27 cellular contexts compared by ENCODE assay signal in genomic region chr12:21583587-21583986, GRCh38. TPM values are rescaled to one million over a fixed set of nuclear protein-coding genes. Genes with fewer than 3 reads are reported as not detected.
"Had no signal": no experiment of that assay in that cellular context is flagged by ENCODE, and none has a peak within 500 bp of the region (broad histone marks: within the 10 kb centered on the region; RNA-seq: fewer than 3 reads in every experiment).

No MANE protein-coding gene starts in this region.

- ATAC-seq: activated T-cell treated with anti-CD3 and anti-CD28 coated beads, Interleukin-2, amount 50 U/mL, for 4 hours; Panc1; Right ventricle myocardium inferior; T-cell had no signal

- FAIRE-seq: astrocyte, colon, TTC549 had no signal

- DNase-seq: activated CD4-positive, alpha-beta memory T cell treated with anti-CD3 and anti-CD28 coated beads for 36 hours; activated CD4-positive, alpha-beta T cell treated with anti-CD3 and anti-CD28 coated beads, Interleukin-2, amount 10 ng/mL, durations not matched to agents 7 days and 5 days; activated CD4-positive, CD25-positive, alpha-beta regulatory T cell; activated CD8-positive, alpha-beta memory T cell treated with anti-CD3 and anti-CD28 coated beads for 24 hours; activated gamma-delta T cell; activated naive CD4-positive, alpha-beta T cell treated with anti-CD3 and anti-CD28 coated beads for 36 hours; activated T-cell treated with anti-CD3 and anti-CD28 coated beads, Interleukin-2, amount 50 U/mL, for 4 hours; amygdala; NCI-H1048; NCI-H1930; NCI-H2171; NCI-H2227 treated with DMSO at 0.1 percent for 48 hours; NCI-H510A; NCI-H526 treated with DMSO at 0.1 percent for 48 hours; NCI-H82; RPMI8226; T-cell; T-helper 2 cell; T1000 had no signal

- H3K4me3 ChIP-seq: cardiac muscle cell, SK-N-MC had no signal

RNA-seq across cellular contexts. Expression of gene GYS2, which starts 21.1 kb away (rescaled TPM):
- total RNA-seq: activated CD4-positive, alpha-beta memory T cell treated with anti-CD3 and anti-CD28 coated beads for 36 hours; activated CD4-positive, alpha-beta T cell treated with anti-CD3 and anti-CD28 coated beads, Interleukin-2, amount 10 ng/mL, durations not matched to agents 7 days and 5 days; activated naive CD4-positive, alpha-beta T cell treated with anti-CD3 and anti-CD28 coated beads for 36 hours; astrocyte; cardiac muscle cell; OCI-LY7; Right ventricle myocardium inferior had no signal
- polyA plus RNA-seq: cardiac muscle cell had no signal
